In genomic region chr19:37654833-37655688, GRCh38 we compare ENCODE assay signal across 8 cellular contexts. TPM values are rescaled to one million over a fixed set of nuclear protein-coding genes. Genes with fewer than 3 reads are reported as not detected.
DNase-seq lines count a peak whose midpoint lies in the region; ATAC-seq and TF ChIP-seq lines count a peak whose summit lies in the region.

Gene ZFP30, minus strand, starts transcription at chr19:37655465. Its CDS starts 7,643 bp downstream, at chr19:37647822.

- H3K4me3 Mint-ChIP-seq in osteocyte (ENCODE audit: unreplicated experiment) = peak within 1 kb of the TSS; percentile 97

- ATAC-seq in GM21529 (IDR thresholded peaks at IDR 0.05; ENCODE audit: unreplicated experiment) = peak; percentile 77
- ATAC-seq in activated naive CD4-positive, alpha-beta T cell treated with anti-CD3 and anti-CD28 coated beads, Interleukin-2, amount 50 U/mL, for 72 hours = peak; percentile 74 to 78

- no peaks in the 10 kb centered on the region for H3K27me3 Mint-ChIP-seq in osteocyte (ENCODE audit: unreplicated experiment)

- H3K27ac Mint-ChIP-seq in activated naive CD4-positive, alpha-beta T cell treated with anti-CD3 and anti-CD28 coated beads, Interleukin-2, amount 50 U/mL, for 72 hours = peak within 1 kb of the TSS; percentile 99
- H3K27ac Mint-ChIP-seq in osteocyte (ENCODE audit: unreplicated experiment) = peak within 1 kb of the TSS; percentile 96

- peaks cover 17% of the 10 kb centered on the region for H3K4me1 ChIP-seq in SJSA1 (replicated peaks)

- no peak for TF ChIP-seq CTCF in osteocyte (IDR thresholded peaks at IDR 0.05)

- peak within 1 kb of the TSS; percentile 58 for H3K4me3 ChIP-seq in SJSA1

- H3K36me3 ChIP-seq in SJSA1 = 0 out of 2 replicates have a peak, but pooled peaks cover 8% of the 10 kb centered on the region

- intact Hi-C loops in head of caudate nucleus (cut with DNase I) = no loop called here

- H3K36me3 Mint-ChIP-seq in activated naive CD4-positive, alpha-beta T cell treated with anti-CD3 and anti-CD28 coated beads, Interleukin-2, amount 50 U/mL, for 72 hours = peaks cover 41 to 58% of the 10 kb centered on the region in 2 donors
- H3K36me3 Mint-ChIP-seq in osteocyte (ENCODE audit: unreplicated experiment) = peaks cover 16% of the 10 kb centered on the region

- H3K27me3 ChIP-seq in SJSA1 (replicated peaks) = 0 out of 2 replicates have a peak, but pooled peaks cover 2% of the 10 kb centered on the region

- peak within 1 kb of the TSS; percentile 43 for H3K27ac ChIP-seq in SJSA1
- H3K27ac ChIP-seq in temporal lobe (ENCODE audit: low read depth, low read length) = peak within 1 kb of the TSS; percentile 92

- peak; percentile 97 for DNase-seq in DMS 273 (lab: John Stamatoyannopoulos, UW; ENCODE audit: unreplicated experiment)
- peak; percentile 72 for DNase-seq in KBM-7
- DNase-seq in SJSA1 (ENCODE audit: low read depth in 1 of 2, low spot score in 2 of 2) = peak; percentile 81 to 82
- peak; percentile 77 to 91 for DNase-seq in activated naive CD4-positive, alpha-beta T cell treated with anti-CD3 and anti-CD28 coated beads, Interleukin-2, amount 50 U/mL, for 72 hours (ENCODE audit: low spot score in 2 of 2)
- peak; percentile 84 to 99 (median 96) for DNase-seq in head of caudate nucleus
- DNase-seq in osteocyte (ENCODE audit: extremely low spot score, unreplicated experiment) = peak; percentile 97

- H3K4me1 Mint-ChIP-seq in osteocyte (ENCODE audit: unreplicated experiment) = peaks cover 27% of the 10 kb centered on the region

- in situ Hi-C loops in KBM-7 (cut with MboI; ENCODE audit: low pct_unique_long_range_greater_than_20kb, low sequenced_read_pairs) = no loop called here

- 0 out of 2 replicates have a peak, but pooled peaks cover 2% of the 10 kb centered on the region for H3K9me3 ChIP-seq in SJSA1 (replicated peaks)

- peaks cover 0 to 22% of the 10 kb centered on the region in 2 donors for H3K9me3 Mint-ChIP-seq in activated naive CD4-positive, alpha-beta T cell treated with anti-CD3 and anti-CD28 coated beads, Interleukin-2, amount 50 U/mL, for 72 hours
- H3K9me3 Mint-ChIP-seq in osteocyte (ENCODE audit: unreplicated experiment) = peaks cover 17% of the 10 kb centered on the region

RNA-seq across cellular contexts. Expression of gene ZFP30, which starts in this region (rescaled TPM):
- 8.7 and 12.3 TPM in 2 replicates for total RNA-seq in SJSA1 (2014; rRNA removed; shearing (Covaris generic))
- total RNA-seq in activated naive CD4-positive, alpha-beta T cell treated with anti-CD3 and anti-CD28 coated beads, Interleukin-2, amount 50 U/mL, for 72 hours = 10 to 100 TPM; 11.6 to 12.4 TPM
- 16.0 and 18.0 TPM in 2 replicates for total RNA-seq in osteocyte
- total RNA-seq in temporal lobe = 78.4 TPM

Comparison
In these comparisons a context has a peak if more than half of its experiments do, and no peak if none do; other contexts are left out.
1. Peak in every context shown above with its lines: DNase-seq, ATAC-seq, H3K4me3 ChIP-seq and H3K27ac ChIP-seq.